ENCODE assay signal across 9 cellular contexts in genomic region chr6:132715204-132715603, GRCh38. TPM values are rescaled to one million over a fixed set of nuclear protein-coding genes. Genes with fewer than 3 reads are reported as not detected.
DNase-seq lines count a peak whose midpoint lies in the region; ATAC-seq and TF ChIP-seq lines count a peak whose summit lies in the region.
"Had no signal": no experiment of that assay in that cellular context is flagged by ENCODE, and none has a peak within 500 bp of the region (broad histone marks: within the 10 kb centered on the region; RNA-seq: fewer than 3 reads in every experiment).

No MANE protein-coding gene starts in this region.

- ATAC-seq in HG02884 (IDR thresholded peaks at IDR 0.05; ENCODE audit: unreplicated experiment) (no peak), HG03025 (IDR thresholded peaks at IDR 0.05; ENCODE audit: low FRiP score, unreplicated experiment) (no peak)

- H3K36me3 ChIP-seq in Peyer's patch (no peaks in the 10 kb centered on the region), suprapubic skin (no peaks in the 10 kb centered on the region)

- H3K4me3 ChIP-seq in Peyer's patch (no peak overlapping the region), fibroblast of villous mesenchyme (ENCODE audit: low read depth, low read length) (no peak overlapping the region), suprapubic skin (no peak overlapping the region)

- H3K27me3 ChIP-seq in Peyer's patch = no peaks in the 10 kb centered on the region
- no peaks in the 10 kb centered on the region for H3K27me3 ChIP-seq in suprapubic skin

- H3K9me3 Mint-ChIP-seq in progenitor cell of endocrine pancreas (ENCODE audit: low read depth) = no peaks in the 10 kb centered on the region
- H3K9me3 Mint-ChIP-seq: central memory CD8-positive, alpha-beta T cell had no signal

- H3K27ac ChIP-seq in Peyer's patch = no peak overlapping the region
- H3K27ac ChIP-seq in suprapubic skin = no peak overlapping the region

- H3K9me3 ChIP-seq in Peyer's patch = no peaks in the 10 kb centered on the region
- no peaks in the 10 kb centered on the region for H3K9me3 ChIP-seq in suprapubic skin

- H3K36me3 Mint-ChIP-seq in progenitor cell of endocrine pancreas (ENCODE audit: insufficient read depth) = no peaks in the 10 kb centered on the region

- no peak overlapping the region for H3K4me3 Mint-ChIP-seq in progenitor cell of endocrine pancreas (ENCODE audit: low read depth)
- H3K4me3 Mint-ChIP-seq: central memory CD8-positive, alpha-beta T cell had no signal

- WGBS in suprapubic skin = 62% methylated on average over 5 of the region's 5 CpGs

- no peak for TF ChIP-seq EP300 in suprapubic skin (IDR thresholded peaks at IDR 0.05)

- no peaks in the 10 kb centered on the region for H3K27me3 Mint-ChIP-seq in progenitor cell of endocrine pancreas
- H3K27me3 Mint-ChIP-seq: central memory CD8-positive, alpha-beta T cell had no signal

- DNase-seq in GM04503 (ENCODE audit: low read depth) (peak; percentile 8), Peyer's patch (peak in 2 of 3 donors; percentile 68 to 84), fibroblast of villous mesenchyme (ENCODE audit: low read depth) (peak; percentile 66), progenitor cell of endocrine pancreas (ENCODE audit: low spot score, unreplicated experiment) (peak; percentile 11), suprapubic skin (ENCODE audit: low spot score in 2 of 2) (no peak), posterior vena cava (ENCODE audit: low spot score) (no peak)

- TF ChIP-seq CTCF in Peyer's patch (IDR thresholded peaks at IDR 0.05) (peak in 4 of 6 experiments; percentile 20 to 79 (median 74)), fibroblast of villous mesenchyme (IDR thresholded peaks at IDR 0.05; ENCODE audit: insufficient read depth, low read depth, low read length) (peak; percentile 47), progenitor cell of endocrine pancreas (IDR thresholded peaks at IDR 0.05; ENCODE audit: unreplicated experiment) (peak; percentile 33), suprapubic skin (IDR thresholded peaks at IDR 0.05) (no peak)

- peaks cover 7% of the 10 kb centered on the region for H3K4me1 Mint-ChIP-seq in progenitor cell of endocrine pancreas (ENCODE audit: low read depth)
- H3K4me1 Mint-ChIP-seq: central memory CD8-positive, alpha-beta T cell had no signal

- H3K27ac Mint-ChIP-seq in progenitor cell of endocrine pancreas = no peak overlapping the region

- intact Hi-C loops in posterior vena cava (cut with DNase I) = no loop called here

- H3K4me1 ChIP-seq in Peyer's patch (no peaks in the 10 kb centered on the region), suprapubic skin (no peaks in the 10 kb centered on the region)

- TF ChIP-seq POLR2A in Peyer's patch (IDR thresholded peaks at IDR 0.05) (no peak), suprapubic skin (IDR thresholded peaks at IDR 0.05) (no peak)

RNA-seq across cellular contexts. Expression of gene VNN1, which starts 1.3 kb away (rescaled TPM):
- total RNA-seq in Peyer's patch (100 to 1,000 TPM in 2 of 4 donors, 10 to 100 TPM in 1, 1 to 10 TPM in 1; 4.1 to 296 (median 96.2) TPM), fibroblast of villous mesenchyme (under 0.01 TPM in 2 replicates), progenitor cell of endocrine pancreas (not detected in 2 replicates), suprapubic skin (1 to 10 TPM in 1 of 4 donors, under 1 TPM in 3; 0.38 to 1.1 (median 0.67) TPM), posterior vena cava (1 to 10 TPM; 1.9 to 3.0 TPM)

RNA-seq across cellular contexts. Expression of gene VNN2, which starts 42.5 kb away (rescaled TPM):
- total RNA-seq in Peyer's patch (10 to 100 TPM in 1 of 4 donors, 1 to 10 TPM in 1, under 1 TPM in 1, not detected in 1; 0.57 to 10.7 (median 1.1) TPM), fibroblast of villous mesenchyme (not detected in 2 replicates), progenitor cell of endocrine pancreas (not detected in 2 replicates), suprapubic skin (1 to 10 TPM in 1 of 4 donors, under 1 TPM in 2, not detected in 1; 0.39 to 1.6 (median 0.64) TPM), posterior vena cava (10 to 100 TPM in 1 of 2 donors, 1 to 10 TPM in 1; 6.6 to 13.1 TPM)

RNA-seq across cellular contexts. Expression of gene TAAR1, which starts 56.2 kb away (rescaled TPM):
- total RNA-seq in Peyer's patch = not detected
- not detected in 2 replicates for total RNA-seq in fibroblast of villous mesenchyme
- total RNA-seq in progenitor cell of endocrine pancreas = not detected in 2 replicates
- not detected for total RNA-seq in suprapubic skin
- total RNA-seq in posterior vena cava = not detected

Comparison
In these comparisons a context has a peak if more than half of its experiments do, and no peak if none do; other contexts are left out.
1. DNase-seq: peak in GM04503 (single experiment), Peyer's patch (2 of 3), fibroblast of villous mesenchyme (single experiment) and progenitor cell of endocrine pancreas (single experiment); none in suprapubic skin (0 of 2) and posterior vena cava (single experiment).
2. CTCF ChIP-seq: peak in Peyer's patch (4 of 6), fibroblast of villous mesenchyme (single experiment) and progenitor cell of endocrine pancreas (single experiment); none in suprapubic skin (0 of 2).